ENCODE assay signal across 10 cellular contexts in the genomic region with DNA sequence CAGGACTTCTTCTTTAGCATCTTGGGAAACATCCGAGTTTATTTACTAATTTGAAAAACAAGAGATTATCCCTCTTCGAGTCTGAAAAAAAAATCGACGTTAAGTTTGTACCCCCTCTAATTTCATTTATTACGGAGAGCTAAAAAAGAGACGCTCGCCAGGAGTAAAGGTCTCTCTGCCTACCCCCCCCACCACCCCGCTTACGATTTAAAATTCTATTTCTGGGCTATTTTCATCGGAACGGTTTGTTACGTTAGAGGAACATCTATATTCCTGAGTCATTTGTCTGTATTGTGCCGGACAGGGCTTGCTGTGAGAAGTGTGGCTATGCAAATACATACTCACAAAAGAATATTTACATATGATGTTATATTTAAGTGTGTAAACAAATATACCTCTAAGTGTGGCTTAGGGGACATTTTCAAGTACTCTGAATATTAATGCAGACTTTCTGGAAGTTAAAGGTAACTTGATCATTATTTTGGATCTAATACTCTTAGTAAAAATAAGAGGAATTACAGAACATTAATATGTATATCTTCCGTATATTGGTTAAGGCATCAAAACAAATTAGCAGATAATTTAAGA. TPM values are rescaled to one million over a fixed set of nuclear protein-coding genes. Genes with fewer than 3 reads are reported as not detected.
A peak's percentile ranks its signal among the peaks of the same experiment; 100 is the strongest.
DNase-seq lines count a peak whose midpoint lies in the region; ATAC-seq and TF ChIP-seq lines count a peak whose summit lies in the region.
"Had no signal": no experiment of that assay in that cellular context is flagged by ENCODE, and none has a peak within 500 bp of the region (broad histone marks: within the 10 kb centered on the region; RNA-seq: fewer than 3 reads in every experiment).

No MANE protein-coding gene starts in this region.

- H3K27me3 ChIP-seq in BJ (ENCODE audit: control insufficient read depth, insufficient read depth, low read length), result no peaks in the 10 kb centered on the region
- peaks cover 71% of the 10 kb centered on the region for H3K27me3 ChIP-seq in iPS-18a (ENCODE audit: control insufficient read depth, insufficient read depth, low read length)
- peaks cover 15 to 66% (median 57%) of the 10 kb centered on the region in 4 donors for H3K27me3 ChIP-seq in esophagus muscularis mucosa

- H3K36me3 ChIP-seq in BJ (ENCODE audit: control insufficient read depth, insufficient read depth, low read length), result no peaks in the 10 kb centered on the region
- H3K36me3 ChIP-seq in iPS-18a (ENCODE audit: control insufficient read depth, low read depth, low read length), result no peaks in the 10 kb centered on the region
- no peaks in the 10 kb centered on the region for H3K36me3 ChIP-seq in esophagus muscularis mucosa
- H3K36me3 ChIP-seq: left lung had no signal

- POLR2A ChIA-PET in BJ (lab: Charles Lee) (interaction anchor here (0.6 kb wide), 1 partner anchor 60 kb away, joined by 3 read pairs; no protein-coding TSS in a partner anchor), T-cell (lab: Charles Lee) (interaction anchor here in 1 of 2 donors (0.5 to 0.8 kb wide), 2 partner anchors 12 to 48 kb away, joined by 3 to 4 read pairs; no protein-coding TSS in a partner anchor)

- H3K4me3 Mint-ChIP-seq in T-cell, result peak overlapping the region; percentile 59 to 86 (median 74)

- TF ChIP-seq CTCF in BJ (IDR thresholded peaks at IDR 0.05; ENCODE audit: insufficient read depth, low read depth, low read length), result no peak
- TF ChIP-seq CTCF in esophagus muscularis mucosa (IDR thresholded peaks at IDR 0.05), result no peak

- DNase-seq in BJ (ENCODE audit: low read depth) (no peak), T-cell (no peak), esophagus muscularis mucosa (ENCODE audit: extremely low spot score) (no peak), midbrain (lab: John Stamatoyannopoulos, UW) (no peak)
- DNase-seq: dorsolateral prefrontal cortex had no signal

- H3K4me3 ChIP-seq in BJ (ENCODE audit: low read depth, low read length), result peak overlapping the region; percentile 62
- H3K4me3 ChIP-seq in GM08714 (ENCODE audit: low read length), result peak overlapping the region; percentile 88
- H3K4me3 ChIP-seq in iPS-18a (ENCODE audit: low read length), result peak overlapping the region; percentile 62
- H3K4me3 ChIP-seq in esophagus muscularis mucosa, result peak overlapping the region in 1 of 4 donors; percentile 64
- H3K4me3 ChIP-seq: left lung had no signal

- no peak overlapping the region for H3K9ac ChIP-seq in iPS-18a (ENCODE audit: low read length)

- peak overlapping the region in 1 of 2 donors; percentile 59 for H3K27ac Mint-ChIP-seq in T-cell

- H3K27me3 Mint-ChIP-seq in T-cell, result peaks cover 56 to 60% of the 10 kb centered on the region in 2 donors

- CTCF ChIA-PET in BJ (lab: Yijun Ruan, JAX) (interaction anchor here (0.6 to 1.4 kb wide), 8 partner anchors 13 to 609 kb away, joined by 3 to 5 read pairs (median 4); no protein-coding TSS in a partner anchor), T-cell (lab: Charles Lee) (interaction anchor here in 1 of 2 donors (0.7 kb wide), 1 partner anchor 493 kb away, joined by 3 read pairs; no protein-coding TSS in a partner anchor)

- TF ChIP-seq EP300 in esophagus muscularis mucosa (IDR thresholded peaks at IDR 0.05), result no peak

- ATAC-seq in T-cell (replicated peaks in 1 of 4), result no peak
- no peak for ATAC-seq in HG02763 (IDR thresholded peaks at IDR 0.05; ENCODE audit: unreplicated experiment)
- no peak for ATAC-seq in GM21390 (IDR thresholded peaks at IDR 0.05; ENCODE audit: unreplicated experiment)
- ATAC-seq: left lung had no signal

- H3K4me1 ChIP-seq in iPS-18a (ENCODE audit: control insufficient read depth, low read depth, low read length) (peaks cover 28% of the 10 kb centered on the region), esophagus muscularis mucosa (peaks cover 46 to 76% (median 65%) of the 10 kb centered on the region in 4 donors)

- intact Hi-C loops in esophagus muscularis mucosa (cut with DNase I), result no loop called here

- H3K27ac ChIP-seq in iPS-18a (ENCODE audit: low read length), result no peak overlapping the region
- no peak overlapping the region for H3K27ac ChIP-seq in esophagus muscularis mucosa (replicated peaks in 1 of 4)
- H3K27ac ChIP-seq: dorsolateral prefrontal cortex, left lung had no signal

- 17% methylated on average over 14 of the region's 14 CpGs for WGBS in esophagus muscularis mucosa

- peaks cover 0 to 4% (median under 1%) of the 10 kb centered on the region in 3 donors for H3K9me3 Mint-ChIP-seq in T-cell

- no peak for TF ChIP-seq POLR2A in esophagus muscularis mucosa (IDR thresholded peaks at IDR 0.05; ENCODE audit: low read depth)

- peaks cover 66 to 77% (median 72%) of the 10 kb centered on the region in 3 donors for H3K4me1 Mint-ChIP-seq in T-cell

- H3K9me3 ChIP-seq in iPS-18a (ENCODE audit: control insufficient read depth, low read depth, low read length) (no peaks in the 10 kb centered on the region), esophagus muscularis mucosa (peaks cover 0 to 3% (median 0%) of the 10 kb centered on the region in 4 donors)
- H3K9me3 ChIP-seq: left lung had no signal

- peaks cover 2% of the 10 kb centered on the region for H3K36me3 Mint-ChIP-seq in T-cell

RNA-seq across cellular contexts. Expression of a gene that starts 1.4 kb away (rescaled TPM):
- polyA plus RNA-seq in BJ (2011; rRNA removed), result 11.9 and 13.6 TPM in 2 replicates
- polyA minus RNA-seq in BJ (2011; rRNA and poly(A)+ RNA removed), result 3.8 and 4.7 TPM in 2 replicates
- not detected for total RNA-seq in T-cell
- 1 to 10 TPM in 2 of 4 donors, under 1 TPM in 2; 0.32 to 2.0 (median 0.95) TPM for total RNA-seq in esophagus muscularis mucosa

RNA-seq across cellular contexts. Expression of a gene that starts 2.3 kb away (rescaled TPM):
- 2.7 and 7.6 TPM in 2 replicates for polyA plus RNA-seq in BJ (2011; rRNA removed)
- 6.2 and 10.2 TPM in 2 replicates for polyA minus RNA-seq in BJ (2011; rRNA and poly(A)+ RNA removed)
- total RNA-seq in T-cell (10 to 100 TPM; 29.9 to 35.0 (median 31.1) TPM), esophagus muscularis mucosa (10 to 100 TPM; 33.1 to 57.3 (median 40.6) TPM)
